ENCODE assay signal across 8 cellular contexts in genomic region chr5:1801061-1801953, GRCh38. TPM values are rescaled to one million over a fixed set of nuclear protein-coding genes. Genes with fewer than 3 reads are reported as not detected.
A peak's percentile ranks its signal among the peaks of the same experiment; 100 is the strongest.
DNase-seq lines count a peak whose midpoint lies in the region; ATAC-seq and TF ChIP-seq lines count a peak whose summit lies in the region.

Gene NDUFS6, plus strand, starts transcription at chr5:1801407. Its CDS starts 11 bp downstream, at chr5:1801418.

- H3K9ac ChIP-seq in muscle layer of colon (ENCODE audit: low read length) = peak within 1 kb of the TSS; percentile 82

- H3K27me3 Mint-ChIP-seq in activated T-cell treated with anti-CD3 and anti-CD28 coated beads, Interleukin-2, amount 50 U/mL, for 24 hours = no peaks in the 10 kb centered on the region

- peaks cover 5% of the 10 kb centered on the region; the same call in 1 of the 2 replicates for H4K20me1 ChIP-seq in OCI-LY7 (ENCODE audit: insufficient read depth, low read length)

- H3K36me3 ChIP-seq in OCI-LY7 (ENCODE audit: insufficient read depth, low read length) = peaks cover 64% of the 10 kb centered on the region
- H3K36me3 ChIP-seq in muscle layer of colon (ENCODE audit: insufficient read depth, low read length) = peaks cover 47% of the 10 kb centered on the region

- ATAC-seq in GM21367 (IDR thresholded peaks at IDR 0.05; ENCODE audit: unreplicated experiment) (peak; percentile 46), esophagus mucosa (peak; percentile 50)

- H2AFZ ChIP-seq in OCI-LY7 (ENCODE audit: low read length) = peak within 1 kb of the TSS; percentile 33; the same call in 1 of the 2 replicates

- BruUV-seq in OCI-LY7 (replicated peaks; lab: Mats Ljungman, UMichigan) = no TSS peak

- peaks cover 70% of the 10 kb centered on the region for H3K79me2 ChIP-seq in OCI-LY7 (ENCODE audit: insufficient read depth, low read depth, low read length)

- no peaks in the 10 kb centered on the region for H3K9me2 ChIP-seq in OCI-LY7 (ENCODE audit: insufficient read depth, low read length)

- POLR2A ChIA-PET in OCI-LY7 (lab: Charles Lee) = interaction anchor here (0.7 to 1.6 kb wide), 4 partner anchors 9 to 48 kb away, joined by 3 to 7 read pairs (median 3); no protein-coding TSS in a partner anchor

- no peaks in the 10 kb centered on the region for H3K9me3 Mint-ChIP-seq in activated T-cell treated with anti-CD3 and anti-CD28 coated beads, Interleukin-2, amount 50 U/mL, for 24 hours

- H3K4me2 ChIP-seq in OCI-LY7 (ENCODE audit: low read length) = peak within 1 kb of the TSS; percentile 96

- TF ChIP-seq CTCF in OCI-LY7 (conservative IDR thresholded peaks at IDR 0.05; ENCODE audit: low read length) = no peak

- intact Hi-C loops in OCI-LY7 (cut with micrococcal nuclease; ENCODE audit: unreplicated experiment) = no loop called here

- peak within 1 kb of the TSS; percentile 99 for H3K4me3 Mint-ChIP-seq in activated T-cell treated with anti-CD3 and anti-CD28 coated beads, Interleukin-2, amount 50 U/mL, for 24 hours

- H3K27ac ChIP-seq in OCI-LY7 (ENCODE audit: low read depth, low read length, poor library complexity, severe bottlenecking) (peak within 1 kb of the TSS; percentile 79), muscle layer of colon (ENCODE audit: low read depth, low read length) (peak within 1 kb of the TSS; percentile 71)

- H3K4me3 ChIP-seq in OCI-LY7 (ENCODE audit: low read depth, low read length, poor library complexity, severe bottlenecking) = peak within 1 kb of the TSS; percentile 87
- H3K4me3 ChIP-seq in muscle layer of colon (ENCODE audit: low read depth in 1 of 2, low read length in 2 of 2) = peak within 1 kb of the TSS; percentile 86 to 90

- peaks cover 91% of the 10 kb centered on the region for H3K36me3 Mint-ChIP-seq in activated T-cell treated with anti-CD3 and anti-CD28 coated beads, Interleukin-2, amount 50 U/mL, for 24 hours (ENCODE audit: low read depth)

- CTCF ChIA-PET in OCI-LY7 (lab: Charles Lee; ENCODE audit: unreplicated experiment) = no interaction called here

- in situ Hi-C loops in Caki2 (cut with HindIII; ENCODE audit: low pct_unique_long_range_greater_than_20kb, low sequenced_read_pairs) = no loop called here

- peaks cover 23% of the 10 kb centered on the region for H3K4me1 ChIP-seq in OCI-LY7 (ENCODE audit: insufficient read depth, low read length, poor library complexity, severe bottlenecking)
- H3K4me1 ChIP-seq in muscle layer of colon (ENCODE audit: insufficient read depth, low read length) = peaks cover 22% of the 10 kb centered on the region

- H3K9me3 ChIP-seq in OCI-LY7 (ENCODE audit: low read length) (no peaks in the 10 kb centered on the region), muscle layer of colon (ENCODE audit: low read length) (no peaks in the 10 kb centered on the region)

- H3K4me1 Mint-ChIP-seq in activated T-cell treated with anti-CD3 and anti-CD28 coated beads, Interleukin-2, amount 50 U/mL, for 24 hours (ENCODE audit: low read depth) = peaks cover 64% of the 10 kb centered on the region

- DNase-seq in Caki2 (ENCODE audit: low read depth) = peak; percentile 66
- peak in 70 of 76 experiments; percentile 2 to 87 (median 52) for DNase-seq in HUDEP-2 (lab: John Stamatoyannopoulos, UW; ENCODE audit: unreplicated experiment in 76 of 76)
- DNase-seq in OCI-LY7 (ENCODE audit: low spot score) = peak; percentile 86
- DNase-seq in activated T-cell treated with anti-CD3 and anti-CD28 coated beads, Interleukin-2, amount 50 U/mL, for 24 hours = peak; percentile 91
- DNase-seq in stimulated activated CD8-positive, alpha-beta memory T cell treated with anti-CD3 and anti-CD28 coated beads, Interleukin-7, amount 100 ng/mL, for 1 hour (ENCODE audit: low read depth in 2 of 2) = peak; percentile 57 to 67

- H3K27me3 ChIP-seq in muscle layer of colon (ENCODE audit: control insufficient read depth in 1 of 2, insufficient read depth in 2 of 2, low read length in 2 of 2) = no peaks in the 10 kb centered on the region

- H3K27ac Mint-ChIP-seq in activated T-cell treated with anti-CD3 and anti-CD28 coated beads, Interleukin-2, amount 50 U/mL, for 24 hours = peak within 1 kb of the TSS; percentile 99

RNA-seq across cellular contexts. Expression of gene NDUFS6, which starts in this region (rescaled TPM):
- 34.5 and 48.4 TPM in 2 replicates for total RNA-seq in Caki2 (2014; rRNA removed; shearing (Covaris generic); ENCODE audit: low replicate concordance)
- total RNA-seq in OCI-LY7 (2014; rRNA removed; shearing (Covaris generic)) = 41.5 and 52.7 TPM in 2 replicates
- total RNA-seq in OCI-LY7 (2022) (52.2 and 58.7 TPM in 2 replicates), esophagus mucosa (30.7 TPM)

Comparison
In these comparisons a context has a peak if more than half of its experiments do, and no peak if none do; other contexts are left out.
1. Peak in every context shown above with its lines: DNase-seq, ATAC-seq, H3K4me3 ChIP-seq and H3K27ac ChIP-seq.